In genomic region chr3:67946446-67946845, GRCh38 we compare ENCODE assay signal across 19 cellular contexts.
A peak's percentile ranks its signal among the peaks of the same experiment; 100 is the strongest.
DNase-seq lines count a peak whose midpoint lies in the region; ATAC-seq and TF ChIP-seq lines count a peak whose summit lies in the region.
"Had no signal": no experiment of that assay in that cellular context is flagged by ENCODE, and none has a peak within 500 bp of the region (broad histone marks: within the 10 kb centered on the region; RNA-seq: fewer than 3 reads in every experiment).

No MANE protein-coding gene starts in this region.

- CTCF ChIA-PET in AG04449 (lab: Yijun Ruan, JAX) = no interaction called here

- H3K36me3 ChIP-seq in MM.1S (replicated peaks; ENCODE audit: insufficient read depth, low read length) = no peaks in the 10 kb centered on the region
- H3K36me3 ChIP-seq: Peyer's patch had no signal

- no peak overlapping the region for H2AFZ ChIP-seq in MM.1S (ENCODE audit: low read length)

- POLR2A ChIA-PET in AG04449 (lab: Yijun Ruan, JAX) = no interaction called here

- no peaks in the 10 kb centered on the region for H4K20me1 ChIP-seq in MM.1S (ENCODE audit: insufficient read depth, low read length)

- no peak for ATAC-seq in GM21619 (IDR thresholded peaks at IDR 0.05; ENCODE audit: unreplicated experiment)

- no peaks in the 10 kb centered on the region for H3K9me3 ChIP-seq in MM.1S (replicated peaks; ENCODE audit: insufficient read depth, low read length)
- H3K9me3 ChIP-seq: Peyer's patch had no signal

- H3K27ac ChIP-seq in MM.1S (ENCODE audit: low read length) = peak overlapping the region; percentile 5; the same call in 1 of the 2 replicates
- H3K27ac ChIP-seq: Peyer's patch, SK-N-MC had no signal

- H3K4me1 ChIP-seq in MM.1S (ENCODE audit: low read length) = peaks cover 33% of the 10 kb centered on the region
- H3K4me1 ChIP-seq: Peyer's patch had no signal

- H3K9me2 ChIP-seq in MM.1S (replicated peaks; ENCODE audit: insufficient read depth, low read length) = no peaks in the 10 kb centered on the region

- peaks cover 7% of the 10 kb centered on the region for H3F3A ChIP-seq in MM.1S (ENCODE audit: insufficient read depth, low read length)

- in situ Hi-C loops in astrocyte of the spinal cord (cut with HindIII; ENCODE audit: low sequenced_read_pairs) = no loop called here

- no peaks in the 10 kb centered on the region for H3K79me2 ChIP-seq in MM.1S (ENCODE audit: low read length)

- TF ChIP-seq CTCF in AG04449 (IDR thresholded peaks at IDR 0.05; ENCODE audit: insufficient read depth, low read length, missing control alignments) (no peak), MM.1S (IDR thresholded peaks at IDR 0.05; ENCODE audit: low read length) (no peak), astrocyte of the spinal cord (IDR thresholded peaks at IDR 0.05; ENCODE audit: low read depth, low read length) (no peak)

- peak; percentile 31 for DNase-seq in AG04449 (ENCODE audit: low read depth, low spot score)
- DNase-seq in MM.1S = peak; percentile 68
- peak; percentile 11 for DNase-seq in astrocyte of the spinal cord (ENCODE audit: low read depth, low spot score)
- DNase-seq in iris pigment epithelial cell (ENCODE audit: low read depth) = peak; percentile 56
- no peak for DNase-seq in foreskin melanocyte
- DNase-seq in stimulated activated CD4-positive, alpha-beta T cell treated with anti-CD3 and anti-CD28 coated beads, Interleukin-1b, Interleukin-23, amount 100 ng/mL, for 48 hours = no peak
- DNase-seq in NCI-H2171 (lab: John Stamatoyannopoulos, UW) = no peak
- DNase-seq: 8988T, C1 segment of cervical spinal cord, DND-41, GF-D8, NCI-H1417, NCI-H1930, NCI-H2171 treated with DMSO at 0.1 percent for 48 hours, NCI-H82, Peyer's patch, Right ventricle myocardium superior had no signal

- H3K4me2 ChIP-seq in MM.1S (ENCODE audit: low read depth, low read length) = peak overlapping the region; percentile 12; the same call in 1 of the 2 replicates

- H3K27me3 ChIP-seq in MM.1S (replicated peaks; ENCODE audit: insufficient read depth, low read length) = no peaks in the 10 kb centered on the region
- H3K27me3 ChIP-seq: Peyer's patch had no signal

- H3K9ac ChIP-seq in MM.1S (ENCODE audit: low read length) = no peak overlapping the region

- H3K4me3 ChIP-seq in AG04449 (ENCODE audit: low read depth, low read length) (no peak overlapping the region), MM.1S (ENCODE audit: low read length) (no peak overlapping the region), astrocyte of the spinal cord (ENCODE audit: low read depth, low read length) (no peak overlapping the region)
- H3K4me3 ChIP-seq: Peyer's patch, SK-N-MC had no signal

Comparison
In these comparisons a context has a peak if more than half of its experiments do, and no peak if none do; other contexts are left out.
1. DNase-seq: peak in AG04449 (single experiment), MM.1S (single experiment), astrocyte of the spinal cord (single experiment) and iris pigment epithelial cell (single experiment); none in foreskin melanocyte (single experiment), stimulated activated CD4-positive, alpha-beta T cell treated with anti-CD3 and anti-CD28 coated beads, Interleukin-1b, Interleukin-23, amount 100 ng/mL, for 48 hours (single experiment) and NCI-H2171 (single experiment).